In the genomic region with DNA sequence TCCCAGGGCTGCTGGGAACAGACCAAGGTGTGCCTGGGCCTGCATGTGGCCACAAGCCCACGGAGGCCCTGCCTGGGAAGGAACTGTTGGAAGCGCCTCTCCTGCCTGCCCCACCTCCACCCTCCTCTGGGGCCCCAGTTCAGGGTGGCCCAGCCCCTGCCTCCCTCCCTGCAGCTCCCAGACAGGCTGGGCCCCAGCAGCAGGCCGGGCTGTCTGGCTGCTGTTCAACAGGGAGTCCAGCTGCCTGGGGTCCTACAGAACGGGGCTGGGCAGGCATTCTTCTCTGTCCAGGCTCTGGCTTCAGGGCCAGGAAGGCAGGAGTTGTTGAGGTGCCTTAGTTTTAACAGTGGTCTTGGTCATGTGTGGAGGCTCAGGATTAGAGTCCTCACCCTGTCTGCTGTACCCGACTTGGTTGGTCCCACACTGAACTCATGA, we compare ENCODE assay signal across 1 cellular context.
A peak's percentile ranks its signal among the peaks of the same experiment; 100 is the strongest.
TF ChIP-seq lines count a peak whose summit lies in the region.

No MANE protein-coding gene starts in this region.

TF ChIP-seq in HEK293, 187 proteins besides CTCF, POLR2A, EP300 and RAD21 (continued from another document):
- TF ChIP-seq, protein P1, sequence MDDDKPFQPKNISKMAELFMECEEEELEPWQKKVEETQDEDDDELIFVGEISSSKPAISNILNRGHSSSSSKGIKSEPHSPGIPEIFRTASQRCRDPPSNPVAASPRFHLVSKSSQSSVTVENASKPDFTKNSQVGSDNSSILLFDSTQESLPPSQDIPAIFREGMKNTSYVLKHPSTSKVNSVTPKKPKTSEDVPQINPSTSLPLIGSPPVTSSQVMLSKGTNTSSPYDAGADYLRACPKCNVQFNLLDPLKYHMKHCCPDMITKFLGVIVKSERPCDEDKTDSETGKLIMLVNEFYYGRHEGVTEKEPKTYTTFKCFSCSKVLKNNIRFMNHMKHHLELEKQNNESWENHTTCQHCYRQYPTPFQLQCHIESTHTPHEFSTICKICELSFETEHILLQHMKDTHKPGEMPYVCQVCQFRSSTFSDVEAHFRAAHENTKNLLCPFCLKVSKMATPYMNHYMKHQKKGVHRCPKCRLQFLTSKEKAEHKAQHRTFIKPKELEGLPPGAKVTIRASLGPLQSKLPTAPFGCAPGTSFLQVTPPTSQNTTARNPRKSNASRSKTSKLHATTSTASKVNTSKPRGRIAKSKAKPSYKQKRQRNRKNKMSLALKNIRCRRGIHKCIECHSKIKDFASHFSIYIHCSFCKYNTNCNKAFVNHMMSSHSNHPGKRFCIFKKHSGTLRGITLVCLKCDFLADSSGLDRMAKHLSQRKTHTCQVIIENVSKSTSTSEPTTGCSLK (tag by site-specific recombination; IDR thresholded peaks at IDR 0.05) = no peak
- TF ChIP-seq, protein P2, sequence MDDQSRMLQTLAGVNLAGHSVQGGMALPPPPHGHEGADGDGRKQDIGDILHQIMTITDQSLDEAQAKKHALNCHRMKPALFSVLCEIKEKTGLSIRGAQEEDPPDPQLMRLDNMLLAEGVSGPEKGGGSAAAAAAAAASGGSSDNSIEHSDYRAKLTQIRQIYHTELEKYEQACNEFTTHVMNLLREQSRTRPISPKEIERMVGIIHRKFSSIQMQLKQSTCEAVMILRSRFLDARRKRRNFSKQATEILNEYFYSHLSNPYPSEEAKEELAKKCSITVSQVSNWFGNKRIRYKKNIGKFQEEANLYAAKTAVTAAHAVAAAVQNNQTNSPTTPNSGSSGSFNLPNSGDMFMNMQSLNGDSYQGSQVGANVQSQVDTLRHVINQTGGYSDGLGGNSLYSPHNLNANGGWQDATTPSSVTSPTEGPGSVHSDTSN (CRISPR knock-in tag; IDR thresholded peaks at IDR 0.05) = 0 out of 2 replicates have a peak, but pooled peaks have one; percentile 47
- TF ChIP-seq ZBTB20 (tag by site-specific recombination; IDR thresholded peaks at IDR 0.05) (peak; percentile 90), ZNF777 (tag by site-specific recombination; IDR thresholded peaks at IDR 0.05; ENCODE audit: borderline replicate concordance) (no peak)
- TF ChIP-seq, protein P3, sequence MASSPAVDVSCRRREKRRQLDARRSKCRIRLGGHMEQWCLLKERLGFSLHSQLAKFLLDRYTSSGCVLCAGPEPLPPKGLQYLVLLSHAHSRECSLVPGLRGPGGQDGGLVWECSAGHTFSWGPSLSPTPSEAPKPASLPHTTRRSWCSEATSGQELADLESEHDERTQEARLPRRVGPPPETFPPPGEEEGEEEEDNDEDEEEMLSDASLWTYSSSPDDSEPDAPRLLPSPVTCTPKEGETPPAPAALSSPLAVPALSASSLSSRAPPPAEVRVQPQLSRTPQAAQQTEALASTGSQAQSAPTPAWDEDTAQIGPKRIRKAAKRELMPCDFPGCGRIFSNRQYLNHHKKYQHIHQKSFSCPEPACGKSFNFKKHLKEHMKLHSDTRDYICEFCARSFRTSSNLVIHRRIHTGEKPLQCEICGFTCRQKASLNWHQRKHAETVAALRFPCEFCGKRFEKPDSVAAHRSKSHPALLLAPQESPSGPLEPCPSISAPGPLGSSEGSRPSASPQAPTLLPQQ (tag by site-specific recombination; IDR thresholded peaks at IDR 0.05) = peak; percentile 86
- TF ChIP-seq, protein P4, sequence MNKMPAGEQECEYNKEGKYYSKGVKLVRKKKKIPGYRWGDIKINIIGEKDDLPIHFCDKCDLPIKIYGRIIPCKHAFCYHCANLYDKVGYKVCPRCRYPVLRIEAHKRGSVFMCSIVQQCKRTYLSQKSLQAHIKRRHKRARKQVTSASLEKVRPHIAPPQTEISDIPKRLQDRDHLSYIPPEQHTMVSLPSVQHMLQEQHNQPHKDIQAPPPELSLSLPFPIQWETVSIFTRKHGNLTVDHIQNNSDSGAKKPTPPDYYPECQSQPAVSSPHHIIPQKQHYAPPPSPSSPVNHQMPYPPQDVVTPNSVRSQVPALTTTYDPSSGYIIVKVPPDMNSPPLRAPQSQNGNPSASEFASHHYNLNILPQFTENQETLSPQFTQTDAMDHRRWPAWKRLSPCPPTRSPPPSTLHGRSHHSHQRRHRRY (tag by site-specific recombination; IDR thresholded peaks at IDR 0.05) = no peak
TF ChIP-seq in HEK293: peak in this region for 12.
